1 cellular context compared by ENCODE assay signal in the genomic region with DNA sequence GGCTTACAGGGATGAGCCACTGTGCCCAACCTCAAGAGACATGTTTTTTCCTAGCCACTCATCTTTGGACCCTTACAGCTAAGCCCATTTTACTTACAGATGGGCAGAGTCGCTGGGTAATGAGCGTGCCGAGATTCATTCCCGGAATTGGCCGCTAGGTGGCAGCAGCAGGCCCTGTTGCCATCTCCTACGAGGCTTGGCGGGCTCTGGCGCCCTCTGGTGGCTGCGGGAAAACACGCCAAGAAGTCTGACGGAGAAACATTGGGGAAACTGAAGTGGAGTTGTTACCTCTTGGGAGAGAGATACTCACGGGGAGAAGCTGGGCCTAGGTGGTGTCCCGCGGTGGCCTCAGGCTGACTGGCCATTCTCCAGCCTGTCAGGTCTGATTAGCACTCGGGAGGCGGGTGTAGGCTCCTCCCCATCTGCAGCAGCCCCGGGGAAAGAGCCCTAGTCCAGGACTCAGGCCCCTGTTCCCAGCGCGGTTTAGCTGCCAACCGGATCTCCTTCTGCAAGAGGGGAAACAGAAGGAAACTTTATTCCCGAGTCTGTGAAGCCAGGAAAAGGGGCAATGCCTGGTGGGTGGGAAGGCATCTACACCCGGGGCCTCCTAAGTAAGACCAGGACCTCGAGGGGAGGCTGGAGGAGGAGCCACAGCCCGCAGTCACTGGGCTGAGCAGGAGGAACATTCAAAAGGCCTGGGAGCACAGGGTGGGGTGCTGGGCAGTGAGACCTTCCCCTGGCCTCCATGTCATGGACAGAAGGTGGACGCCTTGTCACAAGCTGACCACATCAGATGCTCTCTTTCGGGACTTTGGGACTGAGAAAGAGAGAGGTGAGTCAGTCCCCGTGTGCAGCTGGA.
A peak's percentile ranks its signal among the peaks of the same experiment; 100 is the strongest.
TF ChIP-seq lines count a peak whose summit lies in the region.

No MANE protein-coding gene starts in this region.

TF ChIP-seq in IMR-90, 13 proteins besides CTCF, POLR2A, EP300 and RAD21:
- TF ChIP-seq SMC3 (IDR thresholded peaks at IDR 0.05; ENCODE audit: low read depth, low read length) (peak; percentile 99), MXI1 (IDR thresholded peaks at IDR 0.05; ENCODE audit: borderline replicate concordance, low read depth, low read length) (no peak), MAZ (IDR thresholded peaks at IDR 0.05; ENCODE audit: borderline replicate concordance, low read depth, low read length) (peak; percentile 63)
